ENCODE assay signal across 1 cellular context in the genomic region with DNA sequence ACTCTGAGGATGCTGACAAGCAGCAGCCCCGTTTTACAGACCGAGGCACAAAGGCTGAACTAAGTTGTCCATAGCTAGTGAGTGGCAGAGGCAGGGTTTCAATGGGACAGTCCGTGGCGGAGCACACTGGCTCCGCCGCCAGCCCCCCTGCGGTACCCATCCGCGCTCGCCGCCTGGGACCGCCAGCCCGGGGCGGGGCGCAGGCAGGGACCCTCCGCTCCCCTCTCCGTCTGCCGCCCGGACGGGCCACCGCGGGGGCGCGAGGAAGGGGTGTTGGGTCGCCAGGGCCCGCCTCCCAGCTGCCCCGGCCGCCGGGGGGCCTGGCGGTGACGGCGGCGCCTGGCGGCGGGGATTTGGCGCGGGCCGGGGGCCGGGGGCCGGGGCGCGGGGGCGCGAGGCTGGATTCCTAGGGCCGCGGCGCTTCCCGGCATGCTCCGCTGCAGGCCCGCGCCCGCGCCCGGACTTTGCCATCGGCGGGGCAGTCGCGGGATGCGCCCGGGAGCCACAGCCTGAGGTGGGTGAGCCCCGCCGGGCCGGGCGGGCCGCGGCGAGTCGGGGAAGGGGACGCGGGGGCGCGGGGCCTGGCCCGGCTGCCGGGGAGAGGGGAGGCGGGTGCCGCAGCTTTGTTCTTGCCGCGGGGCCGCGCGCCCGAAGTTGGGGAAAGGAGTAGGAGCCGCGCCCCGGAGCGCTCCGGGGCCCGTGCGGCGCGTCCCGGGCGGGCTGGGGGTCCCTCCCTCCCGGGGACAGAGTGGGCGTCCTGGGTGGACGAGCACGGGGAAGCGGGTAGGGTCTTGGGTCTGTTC.
TF ChIP-seq lines count a peak whose summit lies in the region.

A gene with protein sequence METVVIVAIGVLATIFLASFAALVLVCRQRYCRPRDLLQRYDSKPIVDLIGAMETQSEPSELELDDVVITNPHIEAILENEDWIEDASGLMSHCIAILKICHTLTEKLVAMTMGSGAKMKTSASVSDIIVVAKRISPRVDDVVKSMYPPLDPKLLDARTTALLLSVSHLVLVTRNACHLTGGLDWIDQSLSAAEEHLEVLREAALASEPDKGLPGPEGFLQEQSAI (plus strand): TSS at position 430 of the 803 bp plus-strand sequence. CDS start 3,376 bp downstream, outside the sequence.

TF ChIP-seq in GM12891, 5 proteins besides CTCF, POLR2A, EP300 and RAD21 (continued from another document):
- TF ChIP-seq PAX5 (IDR thresholded peaks at IDR 0.05; ENCODE audit: insufficient read depth, low read length, severe bottlenecking), result no peak
TF ChIP-seq in GM12891: peak in this region for 0.
